ENCODE assay signal across 19 cellular contexts in genomic region chr11:71336996-71337772, GRCh38.
"Had no signal": no experiment of that assay in that cellular context is flagged by ENCODE, and none has a peak within 500 bp of the region (broad histone marks: within the 10 kb centered on the region; RNA-seq: fewer than 3 reads in every experiment).

No MANE protein-coding gene starts in this region.

- H3K9me3 Mint-ChIP-seq: stimulated activated naive CD8-positive, alpha-beta T cell treated with anti-CD3 and anti-CD28 coated beads, Interleukin-15, Interleukin-2, amounts not matched to agents 100 ng/mL and 50 ng/mL, for 24 hours had no signal

- H3K27ac Mint-ChIP-seq: activated CD4-positive, alpha-beta memory T cell treated with anti-CD3 and anti-CD28 coated beads, Interleukin-2, amount 10 ng/mL, durations not matched to agents 7 days and 5 days; activated naive CD4-positive, alpha-beta T cell treated with anti-CD3 and anti-CD28 coated beads, Interleukin-2, amount 10 ng/mL, durations not matched to agents 7 days and 5 days; activated T-helper 2 cell treated with anti-CD3 and anti-CD28 coated beads, Interferon-gamma antibody, Interleukin-2, Interleukin-4, amounts not matched to agents 10 μg/mL and 5 μg/mL and 100 μg/mL, durations not matched to agents 14 hours and 24 hours and 36 hours; endodermal cell; natural killer cell; stimulated activated naive CD8-positive, alpha-beta T cell treated with anti-CD3 and anti-CD28 coated beads, Interleukin-15, Interleukin-2, amounts not matched to agents 100 ng/mL and 50 ng/mL, for 24 hours had no signal

- ATAC-seq: natural killer cell had no signal

- H3K4me1 Mint-ChIP-seq: activated CD4-positive, alpha-beta memory T cell treated with anti-CD3 and anti-CD28 coated beads, Interleukin-2, amount 10 ng/mL, durations not matched to agents 7 days and 5 days; activated naive CD4-positive, alpha-beta T cell treated with anti-CD3 and anti-CD28 coated beads, Interleukin-2, amount 10 ng/mL, durations not matched to agents 7 days and 5 days; endodermal cell; natural killer cell had no signal

- H3K36me3 ChIP-seq: brain microvascular endothelial cell, tibial nerve had no signal

- H3K27me3 ChIP-seq: tibial nerve had no signal

- H3K27ac ChIP-seq: brain microvascular endothelial cell, epithelial cell of prostate, tibial nerve had no signal

- H3K36me3 Mint-ChIP-seq: activated naive CD4-positive, alpha-beta T cell treated with anti-CD3 and anti-CD28 coated beads, Interleukin-2, amount 10 ng/mL, durations not matched to agents 7 days and 5 days; natural killer cell had no signal

- H3K27me3 Mint-ChIP-seq: activated CD4-positive, alpha-beta memory T cell treated with anti-CD3 and anti-CD28 coated beads, Interleukin-2, amount 10 ng/mL, durations not matched to agents 7 days and 5 days; activated naive CD4-positive, alpha-beta T cell treated with anti-CD3 and anti-CD28 coated beads, Interleukin-2, amount 10 ng/mL, durations not matched to agents 7 days and 5 days; stimulated activated naive CD8-positive, alpha-beta T cell treated with anti-CD3 and anti-CD28 coated beads, Interleukin-15, Interleukin-2, amounts not matched to agents 100 ng/mL and 50 ng/mL, for 24 hours had no signal

- H3K4me3 Mint-ChIP-seq: activated CD4-positive, alpha-beta memory T cell treated with anti-CD3 and anti-CD28 coated beads, Interleukin-2, amount 10 ng/mL, durations not matched to agents 7 days and 5 days; activated naive CD4-positive, alpha-beta T cell treated with anti-CD3 and anti-CD28 coated beads, Interleukin-2, amount 10 ng/mL, durations not matched to agents 7 days and 5 days; endodermal cell; natural killer cell; stimulated activated naive CD8-positive, alpha-beta T cell treated with anti-CD3 and anti-CD28 coated beads, Interleukin-15, Interleukin-2, amounts not matched to agents 100 ng/mL and 50 ng/mL, for 24 hours had no signal

- DNase-seq: activated CD4-positive, alpha-beta memory T cell treated with anti-CD3 and anti-CD28 coated beads, Interleukin-2, amount 10 ng/mL, durations not matched to agents 7 days and 5 days; activated CD4-positive, alpha-beta T cell treated with anti-CD3 and anti-CD28 coated beads for 48 hours; activated CD4-positive, CD25-positive, alpha-beta regulatory T cell; activated naive CD4-positive, alpha-beta T cell treated with anti-CD3 and anti-CD28 coated beads, Interleukin-2, amount 10 ng/mL, durations not matched to agents 7 days and 5 days; activated T-cell treated with anti-CD3 and anti-CD28 coated beads, Interleukin-2, amount 50 U/mL, for 1 hour; brain microvascular endothelial cell; central memory CD4-positive, alpha-beta T cell; endodermal cell; foreskin fibroblast; hypothalamus; natural killer cell; stimulated activated CD4-positive, alpha-beta T cell treated with anti-CD3 and anti-CD28 coated beads, Interleukin-15, amount 100 ng/mL, for 24 hours; stimulated activated CD4-positive, alpha-beta T cell treated with anti-CD3 and anti-CD28 coated beads, Interleukin-2, amount 100 ng/mL, for 48 hours; T-helper 1 cell; T-helper 9 cell had no signal

- H3K4me3 ChIP-seq: tibial nerve had no signal
